ENCODE assay signal across 9 cellular contexts in the genomic region with DNA sequence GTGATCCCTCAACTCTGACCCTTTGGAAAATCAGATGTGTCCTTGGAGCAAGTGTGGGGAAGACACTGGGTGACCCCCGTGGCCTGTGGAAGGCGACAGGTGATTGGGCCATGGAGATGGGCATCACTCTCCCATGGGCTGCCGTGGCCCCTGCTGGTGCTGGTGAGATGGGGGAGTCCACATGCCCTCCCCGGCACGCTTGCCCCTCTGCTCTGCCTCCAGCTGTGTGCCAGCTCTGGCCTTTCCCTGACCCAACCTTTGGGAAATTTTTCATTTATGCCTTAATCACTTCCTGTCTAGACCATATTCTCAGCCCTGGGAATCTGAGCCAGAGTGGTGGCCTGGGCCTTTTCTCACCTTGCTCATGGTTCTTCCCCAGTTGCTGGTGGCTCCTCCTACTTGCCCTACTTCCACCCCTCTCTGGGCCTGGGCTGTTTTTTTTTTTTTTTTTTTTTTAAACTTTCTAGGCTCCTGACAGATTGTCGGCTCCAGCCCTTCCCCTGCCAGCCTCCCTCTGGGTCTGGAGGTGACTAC. TPM values are rescaled to one million over a fixed set of nuclear protein-coding genes. Genes with fewer than 3 reads are reported as not detected.
DNase-seq lines count a peak whose midpoint lies in the region; ATAC-seq and TF ChIP-seq lines count a peak whose summit lies in the region.
"Had no signal": no experiment of that assay in that cellular context is flagged by ENCODE, and none has a peak within 500 bp of the region (broad histone marks: within the 10 kb centered on the region; RNA-seq: fewer than 3 reads in every experiment).

No MANE protein-coding gene starts in this region.

- H2BK5ac ChIP-seq in neuronal stem cell (ENCODE audit: low read length): no peak overlapping the region

- no peak overlapping the region for H3K23ac ChIP-seq in neuronal stem cell (ENCODE audit: low read depth, low read length, poor library complexity)

- no peak overlapping the region for H2BK12ac ChIP-seq in neuronal stem cell (ENCODE audit: low read length)

- H4K20me1 ChIP-seq in GM23338 (replicated peaks; ENCODE audit: insufficient read depth): no peaks in the 10 kb centered on the region

- H3K4me2 ChIP-seq in neuronal stem cell (ENCODE audit: insufficient read depth, low read length, poor library complexity, severe bottlenecking) (no peak overlapping the region), GM23338 (no peak overlapping the region)

- H3K4ac ChIP-seq in neuronal stem cell (ENCODE audit: low read length): no peak overlapping the region

- H2AFZ ChIP-seq in neuronal stem cell (ENCODE audit: low read length) (no peak overlapping the region), GM23338 (no peak overlapping the region)

- H3K9ac ChIP-seq in neuronal stem cell (ENCODE audit: low read depth, low read length, poor library complexity): no peak overlapping the region

- no CpG with 5 or more reads among the region's 6 CpGs for WGBS in neuronal stem cell (ENCODE audit: extremely low coverage in 2 of 2, insufficient read length in 2 of 2, insufficient replicate concordance in 1 of 2), 2 donors

- H3K14ac ChIP-seq in neuronal stem cell (ENCODE audit: low read length): no peak overlapping the region

- H3K79me2 ChIP-seq in GM23338 (replicated peaks; ENCODE audit: insufficient read depth): no peaks in the 10 kb centered on the region

- no peak; the same call in 2 of the 3 replicates for ATAC-seq in GM23338
- ATAC-seq in GM18873 (IDR thresholded peaks at IDR 0.05; ENCODE audit: low FRiP score, unreplicated experiment): no peak
- no peak for ATAC-seq in HG02763 (IDR thresholded peaks at IDR 0.05; ENCODE audit: unreplicated experiment)

- no peak overlapping the region; the same call in 1 of the 2 replicates for H3K27ac Mint-ChIP-seq in GM23338

- H3K27me3 Mint-ChIP-seq in GM23338 (ENCODE audit: insufficient read depth, low read depth, poor library complexity): peaks cover 4% of the 10 kb centered on the region

- DNase-seq in ELR (ENCODE audit: low read depth): peak; percentile 56
- DNase-seq in T follicular helper cell (ENCODE audit: low read depth): peak; percentile 19
- peak; percentile 73 for DNase-seq in brain microvascular endothelial cell
- no peak for DNase-seq in neuronal stem cell (ENCODE audit: low spot score)
- no peak for DNase-seq in GM23338 (ENCODE audit: low spot score)
- no peak for DNase-seq in NCI-H446 (lab: John Stamatoyannopoulos, UW)
- DNase-seq: uterus had no signal

- no peaks in the 10 kb centered on the region for H3K36me3 ChIP-seq in brain microvascular endothelial cell (replicated peaks)
- peaks cover 0 to 13% of the 10 kb centered on the region in 2 donors for H3K36me3 ChIP-seq in neuronal stem cell (replicated peaks in 1 of 2; ENCODE audit: control insufficient read depth in 2 of 2, insufficient read depth in 2 of 2, low read length in 2 of 2)
- H3K36me3 ChIP-seq in GM23338 (ENCODE audit: insufficient read depth): no peaks in the 10 kb centered on the region
- H3K36me3 ChIP-seq: uterus had no signal

- H3K4me1 Mint-ChIP-seq in GM23338: no peaks in the 10 kb centered on the region

- H2AK5ac ChIP-seq in neuronal stem cell (ENCODE audit: low read depth, low read length): no peak overlapping the region

- H3K27me3 ChIP-seq in brain microvascular endothelial cell (replicated peaks) (no peaks in the 10 kb centered on the region), neuronal stem cell (ENCODE audit: control insufficient read depth in 3 of 3, insufficient read depth in 3 of 3, low read depth in 1 of 3, low read length in 3 of 3) (no peaks in the 10 kb centered on the region), GM23338 (ENCODE audit: insufficient read depth) (no peaks in the 10 kb centered on the region)
- H3K27me3 ChIP-seq: uterus had no signal

- in situ Hi-C loops in brain microvascular endothelial cell (cut with HindIII; ENCODE audit: low pct_ligation_motif_present, low sequenced_read_pairs): no loop called here

- no peaks in the 10 kb centered on the region for H3K9me2 ChIP-seq in GM23338 (ENCODE audit: insufficient read depth)

- no peaks in the 10 kb centered on the region for H3K36me3 Mint-ChIP-seq in GM23338 (ENCODE audit: low read depth)

- no peak overlapping the region for H3K4me3 ChIP-seq in brain microvascular endothelial cell (ENCODE audit: low read depth, low read length)
- no peak overlapping the region for H3K4me3 ChIP-seq in neuronal stem cell (ENCODE audit: low read length in 2 of 2)
- H3K4me3 ChIP-seq in GM23338: no peak overlapping the region
- H3K4me3 ChIP-seq: uterus had no signal

- no peaks in the 10 kb centered on the region for H3F3A ChIP-seq in GM23338 (replicated peaks; ENCODE audit: low read depth)

- no peak overlapping the region for H2BK120ac ChIP-seq in neuronal stem cell (ENCODE audit: low read depth, low read length)

- H4K91ac ChIP-seq in neuronal stem cell (ENCODE audit: low read depth, low read length, poor library complexity): no peak overlapping the region

- H3K79me1 ChIP-seq in neuronal stem cell (ENCODE audit: low read depth, low read length): no peaks in the 10 kb centered on the region

- no peak overlapping the region for H4K8ac ChIP-seq in neuronal stem cell (ENCODE audit: low read depth, low read length)

- H3K4me1 ChIP-seq in neuronal stem cell (ENCODE audit: control insufficient read depth in 2 of 2, insufficient read depth in 1 of 2, low read depth in 1 of 2, low read length in 2 of 2) (peaks cover 6 to 8% of the 10 kb centered on the region in 2 donors), GM23338 (ENCODE audit: insufficient read depth) (no peaks in the 10 kb centered on the region)

- H3K27ac ChIP-seq in brain microvascular endothelial cell: peak overlapping the region; percentile 9
- H3K27ac ChIP-seq in neuronal stem cell (replicated peaks; ENCODE audit: low read length): no peak overlapping the region
- H3K27ac ChIP-seq in GM23338 (ENCODE audit: low read depth): no peak overlapping the region

- peak overlapping the region; percentile 25 for H3K18ac ChIP-seq in neuronal stem cell (ENCODE audit: low read length)

- no peaks in the 10 kb centered on the region for H3K9me3 ChIP-seq in neuronal stem cell (replicated peaks in 1 of 2; ENCODE audit: control insufficient read depth in 2 of 2, insufficient read depth in 1 of 2, low read depth in 1 of 2, low read length in 2 of 2)
- H3K9me3 ChIP-seq: uterus had no signal

- no peaks in the 10 kb centered on the region for H3K9me3 Mint-ChIP-seq in GM23338

- H2BK15ac ChIP-seq in neuronal stem cell (ENCODE audit: low read length): no peak overlapping the region

- H3K4me3 Mint-ChIP-seq in GM23338: no peak overlapping the region

- TF ChIP-seq CTCF in brain microvascular endothelial cell (IDR thresholded peaks at IDR 0.05; ENCODE audit: low read depth, low read length, missing control alignments) (no peak), GM23338 (conservative IDR thresholded peaks at IDR 0.05; ENCODE audit: low read depth in 2 of 2) (no peak)

TF ChIP-seq in GM23338, 12 proteins besides CTCF, POLR2A, EP300 and RAD21 (continues in another document):
- TF ChIP-seq, protein P1, sequence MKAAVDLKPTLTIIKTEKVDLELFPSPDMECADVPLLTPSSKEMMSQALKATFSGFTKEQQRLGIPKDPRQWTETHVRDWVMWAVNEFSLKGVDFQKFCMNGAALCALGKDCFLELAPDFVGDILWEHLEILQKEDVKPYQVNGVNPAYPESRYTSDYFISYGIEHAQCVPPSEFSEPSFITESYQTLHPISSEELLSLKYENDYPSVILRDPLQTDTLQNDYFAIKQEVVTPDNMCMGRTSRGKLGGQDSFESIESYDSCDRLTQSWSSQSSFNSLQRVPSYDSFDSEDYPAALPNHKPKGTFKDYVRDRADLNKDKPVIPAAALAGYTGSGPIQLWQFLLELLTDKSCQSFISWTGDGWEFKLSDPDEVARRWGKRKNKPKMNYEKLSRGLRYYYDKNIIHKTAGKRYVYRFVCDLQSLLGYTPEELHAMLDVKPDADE (IDR thresholded peaks at IDR 0.05): no peak
- TF ChIP-seq JUNB (IDR thresholded peaks at IDR 0.05; ENCODE audit: unreplicated experiment) (no peak), ZNF331 (CRISPR knock-in tag; IDR thresholded peaks at IDR 0.05; ENCODE audit: low read depth) (no peak), POLR2AphosphoS5 (IDR thresholded peaks at IDR 0.05; ENCODE audit: low read depth) (no peak), ZNF114 (CRISPR knock-in tag; IDR thresholded peaks at IDR 0.05) (no peak), STAT1 (IDR thresholded peaks at IDR 0.05; ENCODE audit: unreplicated experiment) (no peak), CREB1 (CRISPR knock-in tag; IDR thresholded peaks at IDR 0.05; ENCODE audit: low read depth) (no peak), EZH2 (IDR thresholded peaks at IDR 0.05; ENCODE audit: low read depth, unreplicated experiment) (no peak), EZH2phosphoT487 (IDR thresholded peaks at IDR 0.05; ENCODE audit: unreplicated experiment) (no peak)
- TF ChIP-seq, protein P2, sequence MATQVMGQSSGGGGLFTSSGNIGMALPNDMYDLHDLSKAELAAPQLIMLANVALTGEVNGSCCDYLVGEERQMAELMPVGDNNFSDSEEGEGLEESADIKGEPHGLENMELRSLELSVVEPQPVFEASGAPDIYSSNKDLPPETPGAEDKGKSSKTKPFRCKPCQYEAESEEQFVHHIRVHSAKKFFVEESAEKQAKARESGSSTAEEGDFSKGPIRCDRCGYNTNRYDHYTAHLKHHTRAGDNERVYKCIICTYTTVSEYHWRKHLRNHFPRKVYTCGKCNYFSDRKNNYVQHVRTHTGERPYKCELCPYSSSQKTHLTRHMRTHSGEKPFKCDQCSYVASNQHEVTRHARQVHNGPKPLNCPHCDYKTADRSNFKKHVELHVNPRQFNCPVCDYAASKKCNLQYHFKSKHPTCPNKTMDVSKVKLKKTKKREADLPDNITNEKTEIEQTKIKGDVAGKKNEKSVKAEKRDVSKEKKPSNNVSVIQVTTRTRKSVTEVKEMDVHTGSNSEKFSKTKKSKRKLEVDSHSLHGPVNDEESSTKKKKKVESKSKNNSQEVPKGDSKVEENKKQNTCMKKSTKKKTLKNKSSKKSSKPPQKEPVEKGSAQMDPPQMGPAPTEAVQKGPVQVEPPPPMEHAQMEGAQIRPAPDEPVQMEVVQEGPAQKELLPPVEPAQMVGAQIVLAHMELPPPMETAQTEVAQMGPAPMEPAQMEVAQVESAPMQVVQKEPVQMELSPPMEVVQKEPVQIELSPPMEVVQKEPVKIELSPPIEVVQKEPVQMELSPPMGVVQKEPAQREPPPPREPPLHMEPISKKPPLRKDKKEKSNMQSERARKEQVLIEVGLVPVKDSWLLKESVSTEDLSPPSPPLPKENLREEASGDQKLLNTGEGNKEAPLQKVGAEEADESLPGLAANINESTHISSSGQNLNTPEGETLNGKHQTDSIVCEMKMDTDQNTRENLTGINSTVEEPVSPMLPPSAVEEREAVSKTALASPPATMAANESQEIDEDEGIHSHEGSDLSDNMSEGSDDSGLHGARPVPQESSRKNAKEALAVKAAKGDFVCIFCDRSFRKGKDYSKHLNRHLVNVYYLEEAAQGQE (IDR thresholded peaks at IDR 0.05; ENCODE audit: unreplicated experiment): no peak

RNA-seq across cellular contexts. Expression of a gene that starts 56.6 kb away (rescaled TPM):
- 26.4 TPM for polyA plus RNA-seq in neuronal stem cell (2013, experiment 1 of 2)
- 26.2 TPM for polyA plus RNA-seq in neuronal stem cell (2013, experiment 2 of 2)
- total RNA-seq in GM23338 (2014; rRNA removed; shearing (Covaris generic)): 16.0 and 24.3 TPM in 2 replicates
- polyA plus RNA-seq in GM23338 (2016; fragmentation: Nextera tagmentation; extraction: Ambion mirVana): 12.2 and 14.2 TPM in 2 replicates

Comparison
In these comparisons a context has a peak if more than half of its experiments do, and no peak if none do; other contexts are left out.
1. DNase-seq: peak in ELR (single experiment), T follicular helper cell (single experiment) and brain microvascular endothelial cell (single experiment); none in neuronal stem cell (single experiment), GM23338 (single experiment) and NCI-H446 (0 of 2).